ENCODE assay signal across 1 cellular context in the genomic region with DNA sequence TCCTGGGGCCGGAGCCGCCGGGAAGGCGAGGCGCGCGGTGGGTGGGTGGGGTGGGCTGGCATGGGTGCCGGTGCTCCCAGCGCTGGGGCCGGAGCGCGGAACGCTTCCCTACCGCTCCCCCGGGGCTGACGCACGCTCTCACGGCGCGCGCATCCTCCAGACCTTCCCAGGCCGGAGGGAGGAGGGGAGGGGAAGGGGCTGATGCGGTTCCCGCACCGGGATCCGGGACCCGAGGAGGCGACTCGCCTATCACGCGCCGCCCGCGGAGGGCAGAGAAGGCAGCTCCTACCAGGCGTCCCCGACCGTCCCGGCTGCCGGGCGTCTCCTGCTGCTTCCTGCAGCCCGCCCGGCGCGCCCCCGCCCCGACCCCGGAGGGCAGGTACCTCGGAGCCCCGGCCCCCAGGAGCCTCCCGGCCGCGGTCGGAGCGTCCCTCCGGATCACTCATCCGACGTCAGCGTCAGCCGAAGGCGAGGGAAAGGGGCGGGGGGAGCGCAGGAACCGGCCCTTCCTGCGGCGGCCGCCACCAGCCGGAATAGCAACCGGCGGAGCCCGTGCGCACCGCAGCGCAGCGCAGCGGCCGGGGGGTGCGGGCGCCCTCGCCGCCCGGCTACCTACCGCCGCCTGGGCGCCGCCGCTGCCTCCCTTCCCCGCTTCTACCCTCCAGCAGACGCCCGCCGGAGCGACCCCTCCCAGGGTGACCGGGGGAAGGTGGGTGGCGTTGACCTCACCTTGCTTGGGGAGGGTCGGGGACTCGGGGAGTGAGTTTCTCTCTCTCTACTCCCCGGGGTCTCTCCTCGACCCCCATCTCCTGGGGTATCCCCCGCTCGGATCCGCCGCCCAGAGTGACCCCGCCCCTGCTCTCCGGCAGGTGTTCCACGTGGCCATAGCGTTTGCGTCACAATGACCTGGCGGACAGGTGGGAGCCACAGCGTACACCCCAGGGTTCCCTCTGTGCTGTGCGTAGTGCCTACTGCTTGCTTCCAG.
A peak's percentile ranks its signal among the peaks of the same experiment; 100 is the strongest.
TF ChIP-seq lines count a peak whose summit lies in the region.

A gene (minus strand): TSS at position 457 of the 985 bp plus-strand sequence. CDS start 26,241 bp downstream, outside the sequence.

TF ChIP-seq in K562, 482 proteins besides CTCF, POLR2A, EP300 and RAD21 (continued from another document):
- TF ChIP-seq, protein P1, sequence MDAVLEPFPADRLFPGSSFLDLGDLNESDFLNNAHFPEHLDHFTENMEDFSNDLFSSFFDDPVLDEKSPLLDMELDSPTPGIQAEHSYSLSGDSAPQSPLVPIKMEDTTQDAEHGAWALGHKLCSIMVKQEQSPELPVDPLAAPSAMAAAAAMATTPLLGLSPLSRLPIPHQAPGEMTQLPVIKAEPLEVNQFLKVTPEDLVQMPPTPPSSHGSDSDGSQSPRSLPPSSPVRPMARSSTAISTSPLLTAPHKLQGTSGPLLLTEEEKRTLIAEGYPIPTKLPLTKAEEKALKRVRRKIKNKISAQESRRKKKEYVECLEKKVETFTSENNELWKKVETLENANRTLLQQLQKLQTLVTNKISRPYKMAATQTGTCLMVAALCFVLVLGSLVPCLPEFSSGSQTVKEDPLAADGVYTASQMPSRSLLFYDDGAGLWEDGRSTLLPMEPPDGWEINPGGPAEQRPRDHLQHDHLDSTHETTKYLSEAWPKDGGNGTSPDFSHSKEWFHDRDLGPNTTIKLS (IDR thresholded peaks at IDR 0.05; ENCODE audit: borderline replicate concordance, low read depth) = peak; percentile 63
- TF ChIP-seq, protein P2, sequence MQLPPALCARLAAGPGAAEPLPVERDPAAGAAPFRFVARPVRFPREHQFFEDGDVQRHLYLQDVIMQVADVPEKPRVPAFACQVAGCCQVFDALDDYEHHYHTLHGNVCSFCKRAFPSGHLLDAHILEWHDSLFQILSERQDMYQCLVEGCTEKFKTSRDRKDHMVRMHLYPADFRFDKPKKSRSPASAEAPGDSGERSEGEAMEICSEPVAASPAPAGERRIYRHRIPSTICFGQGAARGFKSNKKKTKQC (CRISPR knock-in tag; IDR thresholded peaks at IDR 0.05) = no peak
- TF ChIP-seq BRD4 (IDR thresholded peaks at IDR 0.05) (no peak), GABPB2 (CRISPR knock-in tag; conservative IDR thresholded peaks at IDR 0.05) (no peak), ZFP30 (CRISPR knock-in tag; IDR thresholded peaks at IDR 0.05; ENCODE audit: borderline replicate concordance) (no peak), SRF (CRISPR knock-in tag; IDR thresholded peaks at IDR 0.05) (no peak), ATF7 (IDR thresholded peaks at IDR 0.05) (peak; percentile 73; the same call in 1 of the 2 replicates), BCL6 (CRISPR knock-in tag; IDR thresholded peaks at IDR 0.05) (no peak), TEAD4 (IDR thresholded peaks at IDR 0.05; ENCODE audit: low read length) (no peak), TEAD4 (CRISPR knock-in tag; IDR thresholded peaks at IDR 0.05; ENCODE audit: borderline replicate concordance) (no peak), MCM3 (IDR thresholded peaks at IDR 0.05) (no peak), CHD1 (IDR thresholded peaks at IDR 0.05; ENCODE audit: low read length) (no peak)
- TF ChIP-seq, protein P3, sequence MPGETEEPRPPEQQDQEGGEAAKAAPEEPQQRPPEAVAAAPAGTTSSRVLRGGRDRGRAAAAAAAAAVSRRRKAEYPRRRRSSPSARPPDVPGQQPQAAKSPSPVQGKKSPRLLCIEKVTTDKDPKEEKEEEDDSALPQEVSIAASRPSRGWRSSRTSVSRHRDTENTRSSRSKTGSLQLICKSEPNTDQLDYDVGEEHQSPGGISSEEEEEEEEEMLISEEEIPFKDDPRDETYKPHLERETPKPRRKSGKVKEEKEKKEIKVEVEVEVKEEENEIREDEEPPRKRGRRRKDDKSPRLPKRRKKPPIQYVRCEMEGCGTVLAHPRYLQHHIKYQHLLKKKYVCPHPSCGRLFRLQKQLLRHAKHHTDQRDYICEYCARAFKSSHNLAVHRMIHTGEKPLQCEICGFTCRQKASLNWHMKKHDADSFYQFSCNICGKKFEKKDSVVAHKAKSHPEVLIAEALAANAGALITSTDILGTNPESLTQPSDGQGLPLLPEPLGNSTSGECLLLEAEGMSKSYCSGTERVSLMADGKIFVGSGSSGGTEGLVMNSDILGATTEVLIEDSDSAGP (CRISPR knock-in tag; IDR thresholded peaks at IDR 0.05) = no peak
- TF ChIP-seq, protein P4, sequence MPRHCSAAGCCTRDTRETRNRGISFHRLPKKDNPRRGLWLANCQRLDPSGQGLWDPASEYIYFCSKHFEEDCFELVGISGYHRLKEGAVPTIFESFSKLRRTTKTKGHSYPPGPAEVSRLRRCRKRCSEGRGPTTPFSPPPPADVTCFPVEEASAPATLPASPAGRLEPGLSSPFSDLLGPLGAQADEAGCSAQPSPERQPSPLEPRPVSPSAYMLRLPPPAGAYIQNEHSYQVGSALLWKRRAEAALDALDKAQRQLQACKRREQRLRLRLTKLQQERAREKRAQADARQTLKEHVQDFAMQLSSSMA (CRISPR knock-in tag; IDR thresholded peaks at IDR 0.05) = no peak
- TF ChIP-seq, protein P5, sequence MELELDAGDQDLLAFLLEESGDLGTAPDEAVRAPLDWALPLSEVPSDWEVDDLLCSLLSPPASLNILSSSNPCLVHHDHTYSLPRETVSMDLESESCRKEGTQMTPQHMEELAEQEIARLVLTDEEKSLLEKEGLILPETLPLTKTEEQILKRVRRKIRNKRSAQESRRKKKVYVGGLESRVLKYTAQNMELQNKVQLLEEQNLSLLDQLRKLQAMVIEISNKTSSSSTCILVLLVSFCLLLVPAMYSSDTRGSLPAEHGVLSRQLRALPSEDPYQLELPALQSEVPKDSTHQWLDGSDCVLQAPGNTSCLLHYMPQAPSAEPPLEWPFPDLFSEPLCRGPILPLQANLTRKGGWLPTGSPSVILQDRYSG (tag; conservative IDR thresholded peaks at IDR 0.05; ENCODE audit: low read depth) = no peak
TF ChIP-seq in K562: peak in this region for 81.
